Comparison of ENCODE assay signal across 16 cellular contexts in genomic region chr3:172099495-172099808, GRCh38.
DNase-seq lines count a peak whose midpoint lies in the region; ATAC-seq and TF ChIP-seq lines count a peak whose summit lies in the region.
"Had no signal": no experiment of that assay in that cellular context is flagged by ENCODE, and none has a peak within 500 bp of the region (broad histone marks: within the 10 kb centered on the region; RNA-seq: fewer than 3 reads in every experiment).

No MANE protein-coding gene starts in this region.

- H3K36me3 Mint-ChIP-seq in CD4-positive, alpha-beta T cell (ENCODE audit: low read depth) = no peaks in the 10 kb centered on the region
- peaks cover under 1% of the 10 kb centered on the region for H3K36me3 Mint-ChIP-seq in endodermal cell (ENCODE audit: low read depth)
- H3K36me3 Mint-ChIP-seq: stimulated activated effector memory CD8-positive, alpha-beta T cell treated with anti-CD3 and anti-CD28 coated beads, Interleukin-12 subunit alpha, Interleukin-12 subunit beta, amount 100 ng/mL, for 72 hours had no signal

- no peaks in the 10 kb centered on the region for H3K9me3 ChIP-seq in CD4-positive, alpha-beta T cell (ENCODE audit: control insufficient read depth, low read length)
- no peaks in the 10 kb centered on the region for H3K9me3 ChIP-seq in endodermal cell (ENCODE audit: control insufficient read depth, low read length)
- no peaks in the 10 kb centered on the region for H3K9me3 ChIP-seq in neutrophil
- H3K9me3 ChIP-seq: psoas muscle, upper lobe of right lung had no signal

- no peaks in the 10 kb centered on the region for H3K27me3 Mint-ChIP-seq in CD4-positive, alpha-beta T cell
- no peaks in the 10 kb centered on the region for H3K27me3 Mint-ChIP-seq in endodermal cell (ENCODE audit: insufficient read depth)
- no peaks in the 10 kb centered on the region for H3K27me3 Mint-ChIP-seq in stimulated activated naive CD8-positive, alpha-beta T cell treated with anti-CD3 and anti-CD28 coated beads, Interleukin-15, amount 100 ng/mL, for 72 hours

- H3K27ac ChIP-seq in CD4-positive, alpha-beta T cell (ENCODE audit: low read depth, low read length) = no peak overlapping the region
- no peak overlapping the region for H3K27ac ChIP-seq in endodermal cell (ENCODE audit: low read depth, low read length)
- H3K27ac ChIP-seq in neutrophil = peak overlapping the region; percentile 41
- H3K27ac ChIP-seq: epithelial cell of prostate, psoas muscle, upper lobe of right lung had no signal

- WGBS in endodermal cell (ENCODE audit: insufficient coverage in 1 of 2, insufficient read length in 1 of 2), 2 experiments = 86% methylated on average over 1 of the region's 1 CpG

- POLR2A ChIA-PET in CD4-positive, alpha-beta T cell (lab: Charles Lee) = no interaction called here

- no peaks in the 10 kb centered on the region for H3K27me3 ChIP-seq in CD4-positive, alpha-beta T cell (ENCODE audit: control insufficient read depth, insufficient read depth, low read length)
- H3K27me3 ChIP-seq in endodermal cell (ENCODE audit: control insufficient read depth, insufficient read depth, low read length, poor library complexity, severe bottlenecking) (no peaks in the 10 kb centered on the region), neutrophil (no peaks in the 10 kb centered on the region)
- H3K27me3 ChIP-seq: upper lobe of right lung had no signal

- no peak for ATAC-seq in CD4-positive, alpha-beta T cell (ENCODE audit: poor library complexity)
- ATAC-seq in GM21529 (IDR thresholded peaks at IDR 0.05; ENCODE audit: unreplicated experiment) = no peak
- ATAC-seq in stimulated activated naive CD8-positive, alpha-beta T cell treated with anti-CD3 and anti-CD28 coated beads, Interleukin-15, amount 100 ng/mL, for 72 hours = no peak
- ATAC-seq: PC-3; stimulated activated effector memory CD8-positive, alpha-beta T cell treated with anti-CD3 and anti-CD28 coated beads, Interleukin-12 subunit alpha, Interleukin-12 subunit beta, amount 100 ng/mL, for 72 hours had no signal

- no peaks in the 10 kb centered on the region for H3K9me3 Mint-ChIP-seq in CD4-positive, alpha-beta T cell
- no peaks in the 10 kb centered on the region for H3K9me3 Mint-ChIP-seq in endodermal cell
- no peaks in the 10 kb centered on the region for H3K9me3 Mint-ChIP-seq in stimulated activated naive CD8-positive, alpha-beta T cell treated with anti-CD3 and anti-CD28 coated beads, Interleukin-15, amount 100 ng/mL, for 72 hours
- H3K9me3 Mint-ChIP-seq: activated naive CD4-positive, alpha-beta T cell treated with anti-CD3 and anti-CD28 coated beads for 36 hours; stimulated activated effector memory CD8-positive, alpha-beta T cell treated with anti-CD3 and anti-CD28 coated beads, Interleukin-12 subunit alpha, Interleukin-12 subunit beta, amount 100 ng/mL, for 72 hours had no signal

- H3K4me3 Mint-ChIP-seq in CD4-positive, alpha-beta T cell = peak overlapping the region; percentile 11
- no peak overlapping the region for H3K4me3 Mint-ChIP-seq in endodermal cell
- no peak overlapping the region for H3K4me3 Mint-ChIP-seq in stimulated activated naive CD8-positive, alpha-beta T cell treated with anti-CD3 and anti-CD28 coated beads, Interleukin-15, amount 100 ng/mL, for 72 hours
- H3K4me3 Mint-ChIP-seq: activated naive CD4-positive, alpha-beta T cell treated with anti-CD3 and anti-CD28 coated beads for 36 hours; stimulated activated effector memory CD8-positive, alpha-beta T cell treated with anti-CD3 and anti-CD28 coated beads, Interleukin-12 subunit alpha, Interleukin-12 subunit beta, amount 100 ng/mL, for 72 hours had no signal

- no peak for TF ChIP-seq CTCF in CD4-positive, alpha-beta T cell (IDR thresholded peaks at IDR 0.05)
- TF ChIP-seq CTCF in endodermal cell (conservative IDR thresholded peaks at IDR 0.05) (no peak), neutrophil (IDR thresholded peaks at IDR 0.05) (no peak)

- H3K36me3 ChIP-seq in endodermal cell (ENCODE audit: control insufficient read depth, insufficient read depth, low read length) (no peaks in the 10 kb centered on the region), neutrophil (no peaks in the 10 kb centered on the region)
- H3K36me3 ChIP-seq: upper lobe of right lung had no signal

- H3K9ac ChIP-seq in endodermal cell (ENCODE audit: extremely low read depth, low read length, poor library complexity, severe bottlenecking) = no peak overlapping the region

- CTCF ChIA-PET in CD4-positive, alpha-beta T cell (lab: Charles Lee) = no interaction called here

- H3K27ac Mint-ChIP-seq in CD4-positive, alpha-beta T cell = no peak overlapping the region
- H3K27ac Mint-ChIP-seq in endodermal cell = peak overlapping the region; percentile 54
- H3K27ac Mint-ChIP-seq in stimulated activated naive CD8-positive, alpha-beta T cell treated with anti-CD3 and anti-CD28 coated beads, Interleukin-15, amount 100 ng/mL, for 72 hours = no peak overlapping the region
- H3K27ac Mint-ChIP-seq: activated naive CD4-positive, alpha-beta T cell treated with anti-CD3 and anti-CD28 coated beads for 36 hours; stimulated activated effector memory CD8-positive, alpha-beta T cell treated with anti-CD3 and anti-CD28 coated beads, Interleukin-12 subunit alpha, Interleukin-12 subunit beta, amount 100 ng/mL, for 72 hours had no signal

- DNase-seq in CD4-positive, alpha-beta T cell = no peak
- peak; percentile 77 to 81 for DNase-seq in NCI-H526 (lab: John Stamatoyannopoulos, UW)
- no peak for DNase-seq in endodermal cell
- no peak for DNase-seq in RPMI8226
- DNase-seq in stimulated activated naive CD8-positive, alpha-beta T cell treated with anti-CD3 and anti-CD28 coated beads, Interleukin-15, amount 100 ng/mL, for 72 hours = no peak
- DNase-seq in activated gamma-delta T cell treated with Interleukin-2 at 50 U/mL for 16 hours = no peak
- DNase-seq: activated CD4-positive, alpha-beta T cell treated with anti-CD3 and anti-CD28 coated beads for 4 hours; activated naive CD4-positive, alpha-beta T cell treated with anti-CD3 and anti-CD28 coated beads for 36 hours; cortex of kidney; PC-3; psoas muscle; upper lobe of right lung had no signal

- intact Hi-C loops in CD4-positive, alpha-beta T cell (cut with DNase I, micrococcal nuclease) = no loop called here

- H3K4me3 ChIP-seq in endodermal cell (ENCODE audit: low read length) (no peak overlapping the region), neutrophil (ENCODE audit: low read depth in 1 of 2, low read length in 1 of 2) (no peak overlapping the region)
- H3K4me3 ChIP-seq: upper lobe of right lung had no signal

- peaks cover 84% of the 10 kb centered on the region for H3K4me1 Mint-ChIP-seq in CD4-positive, alpha-beta T cell (ENCODE audit: low read depth)
- H3K4me1 Mint-ChIP-seq in endodermal cell = peaks cover 72% of the 10 kb centered on the region
- H3K4me1 Mint-ChIP-seq in stimulated activated naive CD8-positive, alpha-beta T cell treated with anti-CD3 and anti-CD28 coated beads, Interleukin-15, amount 100 ng/mL, for 72 hours = peaks cover 62% of the 10 kb centered on the region

- H3K4me1 ChIP-seq in endodermal cell (ENCODE audit: control insufficient read depth, insufficient read depth, low read length) = peaks cover 26% of the 10 kb centered on the region
- H3K4me1 ChIP-seq in neutrophil (ENCODE audit: control insufficient read depth in 1 of 2, insufficient read depth in 1 of 2, low read depth in 1 of 2, low read length in 1 of 2) = peaks cover 48 to 69% of the 10 kb centered on the region in 2 experiments

Comparison
In these comparisons a context has a peak if more than half of its experiments do, and no peak if none do; other contexts are left out.
1. DNase-seq: peak in NCI-H526 (2 of 2); none in CD4-positive, alpha-beta T cell (0 of 10), endodermal cell (single experiment), RPMI8226 (single experiment), stimulated activated naive CD8-positive, alpha-beta T cell treated with anti-CD3 and anti-CD28 coated beads, Interleukin-15, amount 100 ng/mL, for 72 hours (0 of 2) and activated gamma-delta T cell treated with Interleukin-2 at 50 U/mL for 16 hours (single experiment).